ENCODE assay signal across 1 cellular context in genomic region chr10:7433861-7434260, GRCh38.
TF ChIP-seq lines count a peak whose summit lies in the region.

No MANE protein-coding gene starts in this region.

TF ChIP-seq in SK-N-SH treated with all-trans-retinoic acid at 6 μM for 48 hours, 23 proteins besides CTCF, POLR2A, EP300 and RAD21 (continued from another document):
- no peak for TF ChIP-seq ZNF70 (CRISPR knock-in tag; IDR thresholded peaks at IDR 0.05)
- no peak for TF ChIP-seq TOX (CRISPR knock-in tag; IDR thresholded peaks at IDR 0.05; ENCODE audit: borderline replicate concordance)
- TF ChIP-seq, protein P1, sequence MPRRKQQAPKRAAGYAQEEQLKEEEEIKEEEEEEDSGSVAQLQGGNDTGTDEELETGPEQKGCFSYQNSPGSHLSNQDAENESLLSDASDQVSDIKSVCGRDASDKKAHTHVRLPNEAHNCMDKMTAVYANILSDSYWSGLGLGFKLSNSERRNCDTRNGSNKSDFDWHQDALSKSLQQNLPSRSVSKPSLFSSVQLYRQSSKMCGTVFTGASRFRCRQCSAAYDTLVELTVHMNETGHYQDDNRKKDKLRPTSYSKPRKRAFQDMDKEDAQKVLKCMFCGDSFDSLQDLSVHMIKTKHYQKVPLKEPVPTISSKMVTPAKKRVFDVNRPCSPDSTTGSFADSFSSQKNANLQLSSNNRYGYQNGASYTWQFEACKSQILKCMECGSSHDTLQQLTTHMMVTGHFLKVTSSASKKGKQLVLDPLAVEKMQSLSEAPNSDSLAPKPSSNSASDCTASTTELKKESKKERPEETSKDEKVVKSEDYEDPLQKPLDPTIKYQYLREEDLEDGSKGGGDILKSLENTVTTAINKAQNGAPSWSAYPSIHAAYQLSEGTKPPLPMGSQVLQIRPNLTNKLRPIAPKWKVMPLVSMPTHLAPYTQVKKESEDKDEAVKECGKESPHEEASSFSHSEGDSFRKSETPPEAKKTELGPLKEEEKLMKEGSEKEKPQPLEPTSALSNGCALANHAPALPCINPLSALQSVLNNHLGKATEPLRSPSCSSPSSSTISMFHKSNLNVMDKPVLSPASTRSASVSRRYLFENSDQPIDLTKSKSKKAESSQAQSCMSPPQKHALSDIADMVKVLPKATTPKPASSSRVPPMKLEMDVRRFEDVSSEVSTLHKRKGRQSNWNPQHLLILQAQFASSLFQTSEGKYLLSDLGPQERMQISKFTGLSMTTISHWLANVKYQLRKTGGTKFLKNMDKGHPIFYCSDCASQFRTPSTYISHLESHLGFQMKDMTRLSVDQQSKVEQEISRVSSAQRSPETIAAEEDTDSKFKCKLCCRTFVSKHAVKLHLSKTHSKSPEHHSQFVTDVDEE (CRISPR knock-in tag; IDR thresholded peaks at IDR 0.05) = no peak
- TF ChIP-seq ARNTL (CRISPR knock-in tag; IDR thresholded peaks at IDR 0.05; ENCODE audit: borderline replicate concordance, low read depth) = no peak
- no peak for TF ChIP-seq GLIS3 (CRISPR knock-in tag; IDR thresholded peaks at IDR 0.05)
- no peak for TF ChIP-seq BACH2 (CRISPR knock-in tag; IDR thresholded peaks at IDR 0.05; ENCODE audit: borderline replicate concordance)
- TF ChIP-seq PPARA (CRISPR knock-in tag; IDR thresholded peaks at IDR 0.05; ENCODE audit: borderline replicate concordance) = no peak
- TF ChIP-seq ISL1 (CRISPR knock-in tag; IDR thresholded peaks at IDR 0.05) = no peak
- TF ChIP-seq ZC3H10 (CRISPR knock-in tag; IDR thresholded peaks at IDR 0.05) = no peak
- no peak for TF ChIP-seq ESRRG (CRISPR knock-in tag; IDR thresholded peaks at IDR 0.05)
